In genomic region chr12:123938679-123939480, GRCh38 we compare ENCODE assay signal across 8 cellular contexts. TPM values are rescaled to one million over a fixed set of nuclear protein-coding genes. Genes with fewer than 3 reads are reported as not detected.
DNase-seq lines count a peak whose midpoint lies in the region; ATAC-seq and TF ChIP-seq lines count a peak whose summit lies in the region.

No MANE protein-coding gene starts in this region.

- peaks cover 3 to 89% (median 35%) of the 10 kb centered on the region in 9 donors for H3K36me3 ChIP-seq in heart right ventricle

- H3K9me3 ChIP-seq in heart right ventricle: peaks cover 0 to 12% (median 0%) of the 10 kb centered on the region in 11 donors
- no peaks in the 10 kb centered on the region for H3K9me3 ChIP-seq in right cardiac atrium (ENCODE audit: control insufficient read depth, low read length)

- TF ChIP-seq CTCF in heart right ventricle (IDR thresholded peaks at IDR 0.05) (peak in 5 of 9 donors; percentile 10 to 38 (median 21)), fibroblast of villous mesenchyme (IDR thresholded peaks at IDR 0.05; ENCODE audit: insufficient read depth, low read depth, low read length) (peak; percentile 45), type B pancreatic cell (conservative IDR thresholded peaks at IDR 0.05) (peak; percentile 57)

- H3K27ac ChIP-seq in heart right ventricle (peak overlapping the region in 1 of 10 donors; percentile 58), right cardiac atrium (ENCODE audit: low read length) (no peak overlapping the region)

- H3K36me3 Mint-ChIP-seq in type B pancreatic cell: peaks cover 29% of the 10 kb centered on the region

- 84 to 90% methylated on average over 16 of the region's 16 CpGs for WGBS in heart right ventricle, 2 donors
- 84% methylated on average over 16 of the region's 16 CpGs for WGBS in right cardiac atrium

- H3K4me3 Mint-ChIP-seq in type B pancreatic cell: no peak overlapping the region

- DNase-seq in heart right ventricle (no peak), right cardiac atrium (no peak), fibroblast of villous mesenchyme (ENCODE audit: low read depth) (no peak), type B pancreatic cell (ENCODE audit: extremely low spot score, unreplicated experiment) (no peak)

- H3K4me1 ChIP-seq in heart right ventricle (peaks cover 0 to 16% (median 0%) of the 10 kb centered on the region in 9 donors), right cardiac atrium (ENCODE audit: control insufficient read depth, insufficient read depth, low read length) (no peaks in the 10 kb centered on the region)

- H3K4me1 Mint-ChIP-seq in type B pancreatic cell (ENCODE audit: unreplicated experiment): no peaks in the 10 kb centered on the region

- no peaks in the 10 kb centered on the region for H3K27me3 ChIP-seq in heart right ventricle
- H3K27me3 ChIP-seq in right cardiac atrium (ENCODE audit: control insufficient read depth, insufficient read depth): no peaks in the 10 kb centered on the region

- H3K9me3 Mint-ChIP-seq in type B pancreatic cell: no peaks in the 10 kb centered on the region

- H3K4me3 ChIP-seq in heart right ventricle: no peak overlapping the region
- H3K4me3 ChIP-seq in right cardiac atrium (ENCODE audit: low read length): no peak overlapping the region
- no peak overlapping the region for H3K4me3 ChIP-seq in fibroblast of villous mesenchyme (ENCODE audit: low read depth, low read length)

- H3K27me3 Mint-ChIP-seq in type B pancreatic cell: no peaks in the 10 kb centered on the region

- intact Hi-C loops in heart right ventricle (cut with DNase I): loop anchor here in 1 of 10 donors (2.0 kb wide), 1 partner anchor 26 kb away; no protein-coding TSS in a partner anchor
- intact Hi-C loops in right cardiac atrium (cut with DNase I): no loop called here

- ATAC-seq in heart right ventricle (no peak), right cardiac atrium (no peak), SK-N-SH treated with all-trans-retinoic acid at 6 μM for 48 hours (peak; percentile 65), GM19463 (IDR thresholded peaks at IDR 0.05; ENCODE audit: unreplicated experiment) (no peak), HG03521 (IDR thresholded peaks at IDR 0.05; ENCODE audit: unreplicated experiment) (no peak), GM18873 (IDR thresholded peaks at IDR 0.05; ENCODE audit: low FRiP score, unreplicated experiment) (no peak)

- no peak overlapping the region for H3K27ac Mint-ChIP-seq in type B pancreatic cell

TF ChIP-seq in SK-N-SH treated with all-trans-retinoic acid at 6 μM for 48 hours, 23 proteins besides CTCF, POLR2A, EP300 and RAD21:
- no peak for TF ChIP-seq BACH2 (CRISPR knock-in tag; IDR thresholded peaks at IDR 0.05; ENCODE audit: borderline replicate concordance)
- TF ChIP-seq PPARA (CRISPR knock-in tag; IDR thresholded peaks at IDR 0.05; ENCODE audit: borderline replicate concordance): no peak
- no peak for TF ChIP-seq TOX (CRISPR knock-in tag; IDR thresholded peaks at IDR 0.05; ENCODE audit: borderline replicate concordance)
- no peak for TF ChIP-seq POU6F1 (CRISPR knock-in tag; IDR thresholded peaks at IDR 0.05; ENCODE audit: borderline replicate concordance, low read depth)
- TF ChIP-seq ZC3H10 (CRISPR knock-in tag; IDR thresholded peaks at IDR 0.05): no peak
- TF ChIP-seq ZNF70 (CRISPR knock-in tag; IDR thresholded peaks at IDR 0.05): no peak
- TF ChIP-seq ZNF8 (CRISPR knock-in tag; IDR thresholded peaks at IDR 0.05): no peak
- TF ChIP-seq ZNF565 (CRISPR knock-in tag; conservative IDR thresholded peaks at IDR 0.05; ENCODE audit: low read depth): no peak
- no peak for TF ChIP-seq OSR1 (CRISPR knock-in tag; IDR thresholded peaks at IDR 0.05)
- TF ChIP-seq ZFP30 (CRISPR knock-in tag; IDR thresholded peaks at IDR 0.05): no peak
- no peak for TF ChIP-seq PATZ1 (CRISPR knock-in tag; IDR thresholded peaks at IDR 0.05; ENCODE audit: borderline replicate concordance)
- TF ChIP-seq ARNTL (CRISPR knock-in tag; IDR thresholded peaks at IDR 0.05; ENCODE audit: borderline replicate concordance, low read depth): no peak
- TF ChIP-seq ISL1 (CRISPR knock-in tag; IDR thresholded peaks at IDR 0.05): no peak
TF ChIP-seq in SK-N-SH treated with all-trans-retinoic acid at 6 μM for 48 hours: peak in this region for 0.

RNA-seq across cellular contexts. Expression of gene CCDC92, which starts 33.8 kb away (rescaled TPM):
- total RNA-seq in heart right ventricle (10 to 100 TPM; 38.5 to 77.1 (median 56.4) TPM), right cardiac atrium (10 to 100 TPM; 47.5 to 64.4 (median 52.4) TPM), fibroblast of villous mesenchyme (8.2 and 10.0 TPM in 2 replicates), type B pancreatic cell (ENCODE audit: low replicate concordance) (22.4 and 22.9 TPM in 2 replicates)
- polyA plus RNA-seq in heart right ventricle (10 to 100 TPM; 58.7 to 76.2 TPM), right cardiac atrium (80.0 TPM)

RNA-seq across cellular contexts. Expression of gene ZNF664, which starts 34.1 kb away (rescaled TPM):
- total RNA-seq in heart right ventricle (10 to 100 TPM; 73.1 to 94.6 (median 77.0) TPM), right cardiac atrium (10 to 100 TPM; 73.6 to 80.6 (median 77.0) TPM), fibroblast of villous mesenchyme (40.6 and 46.2 TPM in 2 replicates), type B pancreatic cell (ENCODE audit: low replicate concordance) (140 and 149 TPM in 2 replicates)
- polyA plus RNA-seq in heart right ventricle (10 to 100 TPM; 36.9 to 39.8 TPM), right cardiac atrium (50.2 TPM)
